Comparison of ENCODE assay signal across 1 cellular context in the genomic region with DNA sequence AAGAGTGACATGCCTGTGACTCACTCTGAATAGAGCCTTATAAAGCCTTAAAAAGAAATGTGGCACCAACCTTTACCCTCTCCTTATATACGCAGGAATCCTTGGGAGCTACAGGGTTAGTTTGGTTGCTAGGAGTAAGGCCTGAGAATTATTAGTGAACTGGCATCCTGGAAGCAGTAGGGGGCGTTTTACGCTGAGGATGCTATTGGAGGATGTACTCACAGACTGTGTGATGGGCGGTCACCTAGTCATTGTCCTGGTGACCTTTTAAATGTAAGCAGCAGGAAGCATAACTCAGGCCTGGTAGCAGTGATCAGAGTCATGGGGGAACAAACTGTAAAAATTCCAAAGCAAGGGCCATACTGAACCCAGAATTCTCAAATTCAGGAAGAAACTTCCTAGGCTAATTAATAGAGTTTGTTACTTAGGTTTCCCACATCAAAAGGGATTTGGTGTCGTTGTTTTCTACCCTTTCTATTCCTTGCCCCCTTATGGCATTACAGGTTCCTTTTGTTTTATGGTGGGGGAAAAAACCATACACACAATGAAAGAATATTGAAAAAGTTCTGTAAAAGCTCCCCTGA.
TF ChIP-seq lines count a peak whose summit lies in the region.

No MANE protein-coding gene starts in this region.

TF ChIP-seq in K562, 482 proteins besides CTCF, POLR2A, EP300 and RAD21 (continued from another document and continues in another):
- TF ChIP-seq CTCFL (IDR thresholded peaks at IDR 0.05; ENCODE audit: borderline replicate concordance, insufficient read depth, low read depth, low read length, poor library complexity, severe bottlenecking) (peak; percentile 61), NFXL1 (CRISPR knock-in tag; IDR thresholded peaks at IDR 0.05) (no peak), HMGXB4 (CRISPR knock-in tag; IDR thresholded peaks at IDR 0.05) (no peak), SRF (CRISPR knock-in tag; IDR thresholded peaks at IDR 0.05) (no peak), FOXA3 (CRISPR knock-in tag; conservative IDR thresholded peaks at IDR 0.05 in 1 of 2, IDR thresholded peaks at IDR 0.05 in 1 of 2) (no peak), ZNF253 (CRISPR knock-in tag; conservative IDR thresholded peaks at IDR 0.05) (no peak), ETV5 (CRISPR knock-in tag; IDR thresholded peaks at IDR 0.05; ENCODE audit: low read depth) (no peak), MIER1 (IDR thresholded peaks at IDR 0.05; ENCODE audit: low read depth) (no peak), CSDE1 (IDR thresholded peaks at IDR 0.05) (no peak), CUX1 (CRISPR knock-in tag; IDR thresholded peaks at IDR 0.05) (no peak), NBN (IDR thresholded peaks at IDR 0.05; ENCODE audit: low read depth) (0 out of 2 replicates have a peak, but pooled peaks have one; percentile 32), KDM5B (IDR thresholded peaks at IDR 0.05; ENCODE audit: insufficient replicate concordance, low read depth, low read length) (no peak), ZNF140 (CRISPR knock-in tag; IDR thresholded peaks at IDR 0.05) (no peak), ZMIZ1 (IDR thresholded peaks at IDR 0.05; ENCODE audit: low read depth in 2 of 2, low read length in 2 of 2) (no peak), FOS (IDR thresholded peaks at IDR 0.05; ENCODE audit: extremely low read depth, insufficient read length) (no peak), ZNF75A (CRISPR knock-in tag; IDR thresholded peaks at IDR 0.05) (no peak), BCOR (IDR thresholded peaks at IDR 0.05) (no peak), RFX1 (IDR thresholded peaks at IDR 0.05) (peak; percentile 36; the same call in 1 of the 2 replicates), MEIS2 (IDR thresholded peaks at IDR 0.05; ENCODE audit: partially characterized antibody) (peak; percentile 14), E2F5 (CRISPR knock-in tag; IDR thresholded peaks at IDR 0.05) (no peak), GTF2A2 (tag; IDR thresholded peaks at IDR 0.05) (no peak), SMAD2 (IDR thresholded peaks at IDR 0.05; ENCODE audit: low read depth, low read length) (no peak), PPARD (CRISPR knock-in tag; IDR thresholded peaks at IDR 0.05) (no peak), ZNF239 (CRISPR knock-in tag; IDR thresholded peaks at IDR 0.05) (no peak), NR2C2 (CRISPR knock-in tag; IDR thresholded peaks at IDR 0.05) (no peak), NR2C2 (tag; IDR thresholded peaks at IDR 0.05) (peak; percentile 51; the same call in 1 of the 2 replicates), BCLAF1 (IDR thresholded peaks at IDR 0.05; ENCODE audit: borderline replicate concordance in 1 of 2, control insufficient read depth in 1 of 2, low read depth in 2 of 2, low read length in 1 of 2) (no peak), SRSF7 (optimal IDR thresholded peaks at IDR 0.05; ENCODE audit: low read depth, low read length) (no peak), ZNF644 (tag; IDR thresholded peaks at IDR 0.05; ENCODE audit: low read depth) (no peak), ZKSCAN1 (IDR thresholded peaks at IDR 0.05; ENCODE audit: low read depth, low read length) (no peak), PCBP2 (IDR thresholded peaks at IDR 0.05; ENCODE audit: low read depth, low read length, poor library complexity, severe bottlenecking) (no peak), JUND (IDR thresholded peaks at IDR 0.05; ENCODE audit: borderline replicate concordance, low read depth, low read length) (peak; percentile 38; the same call in 1 of the 2 replicates), JUND (tag; IDR thresholded peaks at IDR 0.05; ENCODE audit: borderline replicate concordance, low read depth, low read length) (no peak; the same call in 2 of the 3 replicates)
- TF ChIP-seq, protein P1, sequence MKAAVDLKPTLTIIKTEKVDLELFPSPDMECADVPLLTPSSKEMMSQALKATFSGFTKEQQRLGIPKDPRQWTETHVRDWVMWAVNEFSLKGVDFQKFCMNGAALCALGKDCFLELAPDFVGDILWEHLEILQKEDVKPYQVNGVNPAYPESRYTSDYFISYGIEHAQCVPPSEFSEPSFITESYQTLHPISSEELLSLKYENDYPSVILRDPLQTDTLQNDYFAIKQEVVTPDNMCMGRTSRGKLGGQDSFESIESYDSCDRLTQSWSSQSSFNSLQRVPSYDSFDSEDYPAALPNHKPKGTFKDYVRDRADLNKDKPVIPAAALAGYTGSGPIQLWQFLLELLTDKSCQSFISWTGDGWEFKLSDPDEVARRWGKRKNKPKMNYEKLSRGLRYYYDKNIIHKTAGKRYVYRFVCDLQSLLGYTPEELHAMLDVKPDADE (conservative IDR thresholded peaks at IDR 0.05; ENCODE audit: control insufficient read depth, low read depth, low read length): no peak
- TF ChIP-seq, protein P2, sequence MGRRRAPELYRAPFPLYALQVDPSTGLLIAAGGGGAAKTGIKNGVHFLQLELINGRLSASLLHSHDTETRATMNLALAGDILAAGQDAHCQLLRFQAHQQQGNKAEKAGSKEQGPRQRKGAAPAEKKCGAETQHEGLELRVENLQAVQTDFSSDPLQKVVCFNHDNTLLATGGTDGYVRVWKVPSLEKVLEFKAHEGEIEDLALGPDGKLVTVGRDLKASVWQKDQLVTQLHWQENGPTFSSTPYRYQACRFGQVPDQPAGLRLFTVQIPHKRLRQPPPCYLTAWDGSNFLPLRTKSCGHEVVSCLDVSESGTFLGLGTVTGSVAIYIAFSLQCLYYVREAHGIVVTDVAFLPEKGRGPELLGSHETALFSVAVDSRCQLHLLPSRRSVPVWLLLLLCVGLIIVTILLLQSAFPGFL (CRISPR knock-in tag; IDR thresholded peaks at IDR 0.05): no peak
- TF ChIP-seq, protein P3, sequence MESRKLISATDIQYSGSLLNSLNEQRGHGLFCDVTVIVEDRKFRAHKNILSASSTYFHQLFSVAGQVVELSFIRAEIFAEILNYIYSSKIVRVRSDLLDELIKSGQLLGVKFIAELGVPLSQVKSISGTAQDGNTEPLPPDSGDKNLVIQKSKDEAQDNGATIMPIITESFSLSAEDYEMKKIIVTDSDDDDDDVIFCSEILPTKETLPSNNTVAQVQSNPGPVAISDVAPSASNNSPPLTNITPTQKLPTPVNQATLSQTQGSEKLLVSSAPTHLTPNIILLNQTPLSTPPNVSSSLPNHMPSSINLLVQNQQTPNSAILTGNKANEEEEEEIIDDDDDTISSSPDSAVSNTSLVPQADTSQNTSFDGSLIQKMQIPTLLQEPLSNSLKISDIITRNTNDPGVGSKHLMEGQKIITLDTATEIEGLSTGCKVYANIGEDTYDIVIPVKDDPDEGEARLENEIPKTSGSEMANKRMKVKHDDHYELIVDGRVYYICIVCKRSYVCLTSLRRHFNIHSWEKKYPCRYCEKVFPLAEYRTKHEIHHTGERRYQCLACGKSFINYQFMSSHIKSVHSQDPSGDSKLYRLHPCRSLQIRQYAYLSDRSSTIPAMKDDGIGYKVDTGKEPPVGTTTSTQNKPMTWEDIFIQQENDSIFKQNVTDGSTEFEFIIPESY (CRISPR knock-in tag; IDR thresholded peaks at IDR 0.05): no peak
